In genomic region chr4:145181091-145181501, GRCh38 we compare ENCODE assay signal across 8 cellular contexts. TPM values are rescaled to one million over a fixed set of nuclear protein-coding genes. Genes with fewer than 3 reads are reported as not detected.
DNase-seq lines count a peak whose midpoint lies in the region; ATAC-seq and TF ChIP-seq lines count a peak whose summit lies in the region.

No MANE protein-coding gene starts in this region.

- H3K4me2 ChIP-seq in mammary epithelial cell (ENCODE audit: insufficient read depth, low read depth, low read length), result peak overlapping the region; percentile 78

- intact Hi-C loops in mammary epithelial cell (cut with micrococcal nuclease), result loop anchor here (2.0 kb wide), 1 partner anchor 14 kb away; no protein-coding TSS in a partner anchor

- DNase-seq in AG09309 (ENCODE audit: low read depth) (no peak), mammary epithelial cell (no peak), T1000 (lab: John Stamatoyannopoulos, UW) (no peak), DMS153 treated with DMSO at 0.1 percent for 48 hours (lab: John Stamatoyannopoulos, UW; ENCODE audit: unreplicated experiment) (no peak), SW480 (ENCODE audit: low spot score) (no peak), DMS79 treated with DMSO at 0.1 percent for 48 hours (lab: John Stamatoyannopoulos, UW) (no peak)

- no peaks in the 10 kb centered on the region for H4K20me1 ChIP-seq in mammary epithelial cell (ENCODE audit: insufficient read depth, low read length)

- dilution Hi-C loops in mammary epithelial cell (cut with HindIII; ENCODE audit: low sequenced_read_pairs), result no loop called here

- H3K4me1 ChIP-seq in mammary epithelial cell (ENCODE audit: insufficient read depth, low read length), result peaks cover 18% of the 10 kb centered on the region
- H3K4me1 ChIP-seq in muscle layer of duodenum (ENCODE audit: control insufficient read depth in 1 of 2, insufficient read depth in 2 of 2, low read length in 2 of 2), result peaks cover 14 to 15% of the 10 kb centered on the region in 2 donors

- H3K27me3 ChIP-seq in mammary epithelial cell (ENCODE audit: insufficient read depth, low read length), result no peaks in the 10 kb centered on the region
- H3K27me3 ChIP-seq in muscle layer of duodenum (ENCODE audit: low read depth, low read length), result no peaks in the 10 kb centered on the region

- H3K27ac ChIP-seq in mammary epithelial cell (ENCODE audit: insufficient read depth, low read depth, low read length) (peak overlapping the region; percentile 42), muscle layer of duodenum (ENCODE audit: low read length) (peak overlapping the region; percentile 80)

- H2AFZ ChIP-seq in mammary epithelial cell (ENCODE audit: low read depth, low read length), result peak overlapping the region; percentile 92

- in situ Hi-C loops in mammary epithelial cell (cut with MboI; ENCODE audit: low sequenced_read_pairs in 2 of 2), result no loop called here

- CTCF ChIA-PET in mammary epithelial cell (lab: Charles Lee; ENCODE audit: low non-redundant PET), result no interaction called here

- H3K4me3 ChIP-seq in AG09309 (ENCODE audit: control insufficient read depth, low read depth, low read length) (peak overlapping the region; percentile 55), mammary epithelial cell (replicated peaks in 1 of 3; ENCODE audit: insufficient read depth in 1 of 3, low read depth in 2 of 3, low read length in 3 of 3) (peak overlapping the region; percentile 60 to 69 (median 60)), muscle layer of duodenum (ENCODE audit: low read depth in 1 of 2, low read length in 2 of 2) (peak overlapping the region; percentile 73 to 79)

- no peak for TF ChIP-seq CTCF in AG09309 (IDR thresholded peaks at IDR 0.05; ENCODE audit: control insufficient read depth, insufficient read depth, low read depth, low read length, missing control alignments)
- no peak for TF ChIP-seq CTCF in mammary epithelial cell (conservative IDR thresholded peaks at IDR 0.05 in 1 of 2, IDR thresholded peaks at IDR 0.05 in 1 of 2; ENCODE audit: extremely low read depth in 1 of 2, insufficient read depth in 1 of 2, low read depth in 1 of 2, low read length in 2 of 2)

- H3K9ac ChIP-seq in mammary epithelial cell (ENCODE audit: insufficient read depth, low read length), result peak overlapping the region; percentile 55

- peak; percentile 0 for ATAC-seq in HG02981 (IDR thresholded peaks at IDR 0.05; ENCODE audit: unreplicated experiment)

- H3K36me3 ChIP-seq in mammary epithelial cell (ENCODE audit: insufficient read depth, low read length) (no peaks in the 10 kb centered on the region), muscle layer of duodenum (ENCODE audit: control insufficient read depth in 1 of 2, insufficient read depth in 2 of 2, low read length in 2 of 2) (no peaks in the 10 kb centered on the region)

- no TSS peak for BruUV-seq in mammary epithelial cell (replicated peaks; lab: Mats Ljungman, UMichigan)

- peaks cover 41% of the 10 kb centered on the region for H3K79me2 ChIP-seq in mammary epithelial cell (ENCODE audit: insufficient read depth, low read length)

- H3K9me3 ChIP-seq in mammary epithelial cell (replicated peaks; ENCODE audit: insufficient read depth, low read length), result no peaks in the 10 kb centered on the region
- H3K9me3 ChIP-seq in muscle layer of duodenum (ENCODE audit: control insufficient read depth in 1 of 2, low read length in 2 of 2), result no peaks in the 10 kb centered on the region

- 14% methylated on average over 7 of the region's 7 CpGs for WGBS in mammary epithelial cell (ENCODE audit: low coverage, missing lambda C conversion rate)

RNA-seq across cellular contexts. Expression of gene OTUD4, which starts 0.7 kb away (rescaled TPM):
- 10 to 100 TPM; 32.3 to 49.1 TPM for total RNA-seq in mammary epithelial cell
- polyA plus RNA-seq in mammary epithelial cell, result 18.2 TPM
- 53.2 TPM for polyA minus RNA-seq in mammary epithelial cell
